8 cellular contexts compared by ENCODE assay signal in genomic region chr1:28737245-28738137, GRCh38. TPM values are rescaled to one million over a fixed set of nuclear protein-coding genes. Genes with fewer than 3 reads are reported as not detected.
DNase-seq lines count a peak whose midpoint lies in the region; ATAC-seq and TF ChIP-seq lines count a peak whose summit lies in the region.

No MANE protein-coding gene starts in this region.

- H3K27ac Mint-ChIP-seq in WTC11 = peak overlapping the region; percentile 100

- H3K9me2 ChIP-seq in DOHH2 (replicated peaks; ENCODE audit: control insufficient read depth, low read length) = no peaks in the 10 kb centered on the region

- peak; percentile 34 for DNase-seq in HCEC 1CT
- peak; percentile 64 for DNase-seq in NCI-H146 (lab: John Stamatoyannopoulos, UW)
- peak; percentile 70 for DNase-seq in WTC11 (ENCODE audit: low spot score)
- peak; percentile 28 for DNase-seq in cerebellar cortex (ENCODE audit: low spot score)
- peak; percentile 91 for DNase-seq in left kidney (ENCODE audit: low read depth, low spot score)
- peak; percentile 54 for DNase-seq in stimulated activated CD4-positive, alpha-beta T cell treated with anti-CD3 and anti-CD28 coated beads, Interleukin-4, amount 100 ng/mL, for 1 hour
- no peak for DNase-seq in cortex of kidney (lab: John Stamatoyannopoulos, UW)

- peaks cover 14% of the 10 kb centered on the region for H3F3A ChIP-seq in DOHH2 (ENCODE audit: control insufficient read depth, insufficient read depth)

- peak overlapping the region; percentile 87 for H3K4me3 ChIP-seq in DOHH2 (ENCODE audit: low read length)

- H3K27ac ChIP-seq in DOHH2 (ENCODE audit: low read depth, low read length) = peak overlapping the region; percentile 76

- peaks cover 54% of the 10 kb centered on the region for H3K36me3 ChIP-seq in DOHH2 (ENCODE audit: control insufficient read depth, low read length)

- peaks cover 46% of the 10 kb centered on the region for H3K36me3 Mint-ChIP-seq in WTC11

- TF ChIP-seq CTCF in DOHH2 (IDR thresholded peaks at IDR 0.05; ENCODE audit: low read depth, low read length, poor library complexity, severe bottlenecking) (no peak), WTC11 (IDR thresholded peaks at IDR 0.05) (no peak)

- CTCF ChIA-PET in WTC11 (lab: Charles Lee) = interaction anchor here (0.6 to 2.6 kb wide), 24 partner anchors 7 to 450 kb away, joined by 3 to 21 read pairs (median 6); partner anchors contain the start of genes GMEB1, RNU11, TAF12 and TMEM200B

- peak; percentile 2; the same call in 1 of the 2 replicates for ATAC-seq in WTC11

- H3K4me2 ChIP-seq in DOHH2 (ENCODE audit: low read length) = peak overlapping the region; percentile 68

- peak overlapping the region; percentile 94 for H3K4me3 Mint-ChIP-seq in WTC11

- H3K4me1 Mint-ChIP-seq in WTC11 = peaks cover 47% of the 10 kb centered on the region

- no peaks in the 10 kb centered on the region for H3K27me3 Mint-ChIP-seq in WTC11 (ENCODE audit: low read depth)

- POLR2A ChIA-PET in WTC11 (lab: Charles Lee) = interaction anchor here (0.6 to 2.4 kb wide), 18 partner anchors 10 to 222 kb away, joined by 3 to 26 read pairs (median 6); partner anchors contain the start of genes EPB41, GMEB1, RNU11 and TAF12

- peaks cover 56% of the 10 kb centered on the region for H3K4me1 ChIP-seq in DOHH2 (ENCODE audit: control insufficient read depth, low read length)

- no peaks in the 10 kb centered on the region for H3K9me3 ChIP-seq in DOHH2 (ENCODE audit: control insufficient read depth, insufficient read depth, low read length)

- peaks cover 64% of the 10 kb centered on the region for H3K79me2 ChIP-seq in DOHH2 (ENCODE audit: control insufficient read depth, low read length)

- no peaks in the 10 kb centered on the region for H3K27me3 ChIP-seq in DOHH2 (ENCODE audit: control insufficient read depth, low read length)

- peaks cover 30% of the 10 kb centered on the region for H4K20me1 ChIP-seq in DOHH2 (ENCODE audit: control insufficient read depth, insufficient read depth, low read depth, low read length)

- no peaks in the 10 kb centered on the region for H3K9me3 Mint-ChIP-seq in WTC11

TF ChIP-seq in WTC11, 78 proteins besides CTCF, POLR2A, EP300 and RAD21:
- TF ChIP-seq TEAD4 (CRISPR knock-in tag; IDR thresholded peaks at IDR 0.05) (peak; percentile 81; the same call in 1 of the 2 replicates), EMX1 (CRISPR knock-in tag; IDR thresholded peaks at IDR 0.05) (0 out of 2 replicates have a peak, but pooled peaks have one; percentile 13), FOXP1 (CRISPR knock-in tag; IDR thresholded peaks at IDR 0.05; ENCODE audit: borderline replicate concordance) (0 out of 2 replicates have a peak, but pooled peaks have one; percentile 11), ESRRA (CRISPR knock-in tag; IDR thresholded peaks at IDR 0.05; ENCODE audit: borderline replicate concordance) (no peak), JUN (CRISPR knock-in tag; IDR thresholded peaks at IDR 0.05) (peak; percentile 50; the same call in 1 of the 2 replicates), ARID4B (CRISPR knock-in tag; IDR thresholded peaks at IDR 0.05; ENCODE audit: borderline replicate concordance) (peak; percentile 66), ZNF138 (CRISPR knock-in tag; conservative IDR thresholded peaks at IDR 0.05) (no peak), KAT7 (CRISPR knock-in tag; IDR thresholded peaks at IDR 0.05; ENCODE audit: borderline replicate concordance) (no peak; the same call in 1 of the 2 replicates), ZNF396 (CRISPR knock-in tag; IDR thresholded peaks at IDR 0.05; ENCODE audit: borderline replicate concordance) (no peak)

RNA-seq across cellular contexts. Expression of gene YTHDF2, which starts 0.8 kb away (rescaled TPM):
- 111 to 126 TPM (median 114 TPM) in 3 replicates for total RNA-seq in WTC11 (2021)
